Comparison of ENCODE assay signal across 23 cellular contexts in genomic region chr11:78298216-78298860, GRCh38.
A peak's percentile ranks its signal among the peaks of the same experiment; 100 is the strongest.
DNase-seq lines count a peak whose midpoint lies in the region; ATAC-seq and TF ChIP-seq lines count a peak whose summit lies in the region.
"Had no signal": no experiment of that assay in that cellular context is flagged by ENCODE, and none has a peak within 500 bp of the region (broad histone marks: within the 10 kb centered on the region; RNA-seq: fewer than 3 reads in every experiment).

No MANE protein-coding gene starts in this region.

- no peak overlapping the region for H3K14ac ChIP-seq in neuronal stem cell (ENCODE audit: low read length)

- H3K27ac ChIP-seq in DND-41 (ENCODE audit: low read length), result peak overlapping the region; percentile 76
- no peak overlapping the region for H3K27ac ChIP-seq in neuronal stem cell (replicated peaks; ENCODE audit: low read length)
- peak overlapping the region in 1 of 2 experiments; percentile 7; a peak in 1 of 4 replicates for H3K27ac ChIP-seq in SK-N-SH (ENCODE audit: low read depth in 2 of 2, low read length in 1 of 2)
- H3K27ac ChIP-seq: left lung, tibial artery had no signal

- H3K79me2 ChIP-seq in DND-41 (ENCODE audit: insufficient read depth, low read length) (peaks cover 96% of the 10 kb centered on the region), SK-N-SH (ENCODE audit: insufficient read depth) (no peaks in the 10 kb centered on the region; the same call in 1 of the 2 replicates)

- H3K36me3 ChIP-seq in DND-41 (ENCODE audit: insufficient read depth, low read length) (peaks cover 16% of the 10 kb centered on the region), HAP-1 (replicated peaks) (no peaks in the 10 kb centered on the region), neuronal stem cell (replicated peaks in 1 of 2; ENCODE audit: control insufficient read depth in 2 of 2, insufficient read depth in 2 of 2, low read length in 2 of 2) (no peaks in the 10 kb centered on the region), SK-N-SH (replicated peaks in 1 of 2; ENCODE audit: control insufficient read depth in 1 of 2, insufficient read depth in 2 of 2, low read length in 1 of 2) (no peaks in the 10 kb centered on the region)
- H3K36me3 ChIP-seq: left lung, tibial artery had no signal

- H3K9me3 ChIP-seq in DND-41 (ENCODE audit: insufficient read depth, low read length, severe bottlenecking) (no peaks in the 10 kb centered on the region), HAP-1 (no peaks in the 10 kb centered on the region), neuronal stem cell (replicated peaks in 1 of 2; ENCODE audit: control insufficient read depth in 2 of 2, insufficient read depth in 1 of 2, low read depth in 1 of 2, low read length in 2 of 2) (peaks cover 1 to 17% of the 10 kb centered on the region in 2 donors), SK-N-SH (no peaks in the 10 kb centered on the region)
- H3K9me3 ChIP-seq: left lung, mucosa of descending colon, tibial artery had no signal

- H3K4me2 ChIP-seq in DND-41 (ENCODE audit: insufficient read depth, low read length) (no peak overlapping the region), neuronal stem cell (ENCODE audit: insufficient read depth, low read length, poor library complexity, severe bottlenecking) (no peak overlapping the region), SK-N-SH (no peak overlapping the region)

- H3K27me3 Mint-ChIP-seq in activated T-helper 17 cell treated with anti-CD3 and anti-CD28 coated beads, Interleukin-2, amount 50 U/mL, for 72 hours, result no peaks in the 10 kb centered on the region
- H3K27me3 Mint-ChIP-seq in endothelial cell (ENCODE audit: unreplicated experiment), result peaks cover 2% of the 10 kb centered on the region
- H3K27me3 Mint-ChIP-seq: activated B cell treated with CpG ODN at 0.5 μM for 24 hours; activated naive CD4-positive, alpha-beta T cell treated with anti-CD3 and anti-CD28 coated beads, Interleukin-2, amount 10 ng/mL, durations not matched to agents 7 days and 5 days had no signal

- TF ChIP-seq CTCF in DND-41 (IDR thresholded peaks at IDR 0.05; ENCODE audit: borderline replicate concordance, extremely low read depth, low read length, poor library complexity, severe bottlenecking) (no peak), SK-N-SH (IDR thresholded peaks at IDR 0.05) (no peak), endothelial cell (IDR thresholded peaks at IDR 0.05; ENCODE audit: unreplicated experiment) (no peak)

- no peak overlapping the region for H3K27ac Mint-ChIP-seq in activated T-helper 17 cell treated with anti-CD3 and anti-CD28 coated beads, Interleukin-2, amount 50 U/mL, for 72 hours
- H3K27ac Mint-ChIP-seq in endothelial cell (ENCODE audit: unreplicated experiment), result no peak overlapping the region
- H3K27ac Mint-ChIP-seq: activated B cell treated with CpG ODN at 0.5 μM for 24 hours; activated naive CD4-positive, alpha-beta T cell treated with anti-CD3 and anti-CD28 coated beads, Interleukin-2, amount 10 ng/mL, durations not matched to agents 7 days and 5 days had no signal

- H2BK5ac ChIP-seq in neuronal stem cell (ENCODE audit: low read length), result no peak overlapping the region

- H3K27me3 ChIP-seq in DND-41 (ENCODE audit: insufficient read depth, low read length, poor library complexity) (no peaks in the 10 kb centered on the region), HAP-1 (ENCODE audit: low read depth) (no peaks in the 10 kb centered on the region), neuronal stem cell (ENCODE audit: control insufficient read depth in 3 of 3, insufficient read depth in 3 of 3, low read depth in 1 of 3, low read length in 3 of 3) (no peaks in the 10 kb centered on the region), SK-N-SH (ENCODE audit: insufficient read depth) (no peaks in the 10 kb centered on the region)
- H3K27me3 ChIP-seq: left lung, tibial artery had no signal

- no peak overlapping the region for H4K8ac ChIP-seq in neuronal stem cell (ENCODE audit: low read depth, low read length)

- no peaks in the 10 kb centered on the region for H3F3A ChIP-seq in SK-N-SH (replicated peaks; ENCODE audit: insufficient read depth)

- H3K4me3 Mint-ChIP-seq in activated T-helper 17 cell treated with anti-CD3 and anti-CD28 coated beads, Interleukin-2, amount 50 U/mL, for 72 hours, result no peak overlapping the region
- H3K4me3 Mint-ChIP-seq in endothelial cell (ENCODE audit: unreplicated experiment), result no peak overlapping the region
- H3K4me3 Mint-ChIP-seq: activated B cell treated with CpG ODN at 0.5 μM for 24 hours; activated naive CD4-positive, alpha-beta T cell treated with anti-CD3 and anti-CD28 coated beads, Interleukin-2, amount 10 ng/mL, durations not matched to agents 7 days and 5 days had no signal

- H3K18ac ChIP-seq in neuronal stem cell (ENCODE audit: low read length), result no peak overlapping the region

- TF ChIP-seq EP300 in SK-N-SH (IDR thresholded peaks at IDR 0.05; ENCODE audit: borderline replicate concordance in 1 of 2, low read depth in 1 of 2, low read length in 1 of 2), result no peak

- no peak overlapping the region for H3K23ac ChIP-seq in neuronal stem cell (ENCODE audit: low read depth, low read length, poor library complexity)

- H4K20me1 ChIP-seq in DND-41 (ENCODE audit: insufficient read depth, low read length) (no peaks in the 10 kb centered on the region), SK-N-SH (ENCODE audit: insufficient read depth) (no peaks in the 10 kb centered on the region)

- no peaks in the 10 kb centered on the region for H3K79me1 ChIP-seq in neuronal stem cell (ENCODE audit: low read depth, low read length)

- H3K9me2 ChIP-seq in SK-N-SH, result no peaks in the 10 kb centered on the region

- no peak overlapping the region for H2BK15ac ChIP-seq in neuronal stem cell (ENCODE audit: low read length)

- POLR2A ChIA-PET in SK-N-SH (lab: Yijun Ruan, JAX), result no interaction called here

- H3K4ac ChIP-seq in neuronal stem cell (ENCODE audit: low read length), result no peak overlapping the region

- no CpG with 5 or more reads among the region's 3 CpGs for WGBS in neuronal stem cell (ENCODE audit: extremely low coverage in 2 of 2, insufficient read length in 2 of 2, insufficient replicate concordance in 1 of 2), 2 donors
- 87% methylated on average over 3 of the region's 3 CpGs for WGBS in SK-N-SH (ENCODE audit: low lambda C conversion rate)

- H3K4me1 ChIP-seq in DND-41 (ENCODE audit: insufficient read depth, low read length) (peaks cover 89% of the 10 kb centered on the region), HAP-1 (peaks cover 14% of the 10 kb centered on the region), neuronal stem cell (ENCODE audit: control insufficient read depth in 2 of 2, insufficient read depth in 1 of 2, low read depth in 1 of 2, low read length in 2 of 2) (peaks cover 12 to 17% of the 10 kb centered on the region in 2 donors), SK-N-SH (ENCODE audit: control insufficient read depth in 1 of 2, insufficient read depth in 2 of 2, low read depth in 1 of 2, low read length in 1 of 2) (peaks cover 0 to 4% of the 10 kb centered on the region in 2 experiments; a peak in 1 of 4 replicates)

- CTCF ChIA-PET in SK-N-SH (lab: Yijun Ruan, JAX), result interaction anchor here (1.4 to 2.7 kb wide), 3 partner anchors 15 to 70 kb away, joined by 3 to 7 read pairs (median 3); no protein-coding TSS in a partner anchor

- intact Hi-C loops in left colon (cut with DNase I, micrococcal nuclease), result no loop called here

- H3K9ac ChIP-seq in DND-41 (ENCODE audit: low read depth, low read length), result no peak overlapping the region
- H3K9ac ChIP-seq in neuronal stem cell (ENCODE audit: low read depth, low read length, poor library complexity), result no peak overlapping the region
- H3K9ac ChIP-seq in SK-N-SH, result no peak overlapping the region

- H3K4me3 ChIP-seq in DND-41 (ENCODE audit: low read depth in 1 of 2, low read length in 2 of 2) (no peak overlapping the region), HAP-1 (no peak overlapping the region), neuronal stem cell (ENCODE audit: low read length in 2 of 2) (no peak overlapping the region), SK-N-SH (ENCODE audit: low read depth in 2 of 2, low read length in 1 of 2) (no peak overlapping the region)
- H3K4me3 ChIP-seq: left lung, mucosa of descending colon, tibial artery had no signal

- H2AFZ ChIP-seq in DND-41 (ENCODE audit: low read depth, low read length), result no peak overlapping the region
- H2AFZ ChIP-seq in neuronal stem cell (ENCODE audit: low read length), result no peak overlapping the region
- H2AFZ ChIP-seq in SK-N-SH (ENCODE audit: low read depth), result no peak overlapping the region

- no peaks in the 10 kb centered on the region for H3K36me3 Mint-ChIP-seq in activated T-helper 17 cell treated with anti-CD3 and anti-CD28 coated beads, Interleukin-2, amount 50 U/mL, for 72 hours (ENCODE audit: low read depth)
- peaks cover 3% of the 10 kb centered on the region for H3K36me3 Mint-ChIP-seq in endothelial cell (ENCODE audit: low read depth, unreplicated experiment)

- H3K9me3 Mint-ChIP-seq in activated T-helper 17 cell treated with anti-CD3 and anti-CD28 coated beads, Interleukin-2, amount 50 U/mL, for 72 hours, result no peaks in the 10 kb centered on the region
- H3K9me3 Mint-ChIP-seq in endothelial cell (ENCODE audit: unreplicated experiment), result no peaks in the 10 kb centered on the region
- H3K9me3 Mint-ChIP-seq: activated B cell treated with CpG ODN at 0.5 μM for 24 hours had no signal

- no peak overlapping the region for H2BK12ac ChIP-seq in neuronal stem cell (ENCODE audit: low read length)

- H4K91ac ChIP-seq in neuronal stem cell (ENCODE audit: low read depth, low read length, poor library complexity), result no peak overlapping the region

- ATAC-seq in DND-41 (ENCODE audit: insufficient read depth, low read depth) (peak; percentile 83), left colon (no peak)
- peak; percentile 99 for ATAC-seq in activated T-helper 17 cell treated with anti-CD3 and anti-CD28 coated beads, Interleukin-2, amount 50 U/mL, for 72 hours (replicated peaks)
- ATAC-seq: left lung, mucosa of descending colon, Panc1 had no signal

- H2BK120ac ChIP-seq in neuronal stem cell (ENCODE audit: low read depth, low read length), result no peak overlapping the region

- TF ChIP-seq RAD21 in SK-N-SH (IDR thresholded peaks at IDR 0.05; ENCODE audit: low read length), result no peak

- H2AK5ac ChIP-seq in neuronal stem cell (ENCODE audit: low read depth, low read length), result no peak overlapping the region

- in situ Hi-C loops in HAP-1 (cut with MboI; ENCODE audit: low sequenced_read_pairs), result no loop called here

- DNase-seq in DND-41 (no peak), HAP-1 (ENCODE audit: low spot score in 2 of 2) (peak; percentile 29 to 60), neuronal stem cell (ENCODE audit: low spot score) (peak; percentile 26), SK-N-SH (no peak), left colon (no peak), endothelial cell (ENCODE audit: low spot score) (no peak)
- DNase-seq: activated B cell treated with CpG ODN at 0.5 μM for 24 hours; activated naive CD4-positive, alpha-beta T cell treated with anti-CD3 and anti-CD28 coated beads, Interleukin-2, amount 10 ng/mL, durations not matched to agents 7 days and 5 days; AML-193; DMS79 treated with DMSO at 0.1 percent for 48 hours; HCEC 1CT; head of caudate nucleus; KG1; left lung; mucosa of descending colon; NCI-H1048; NCI-H2107; NCI-H748 treated with DMSO at 0.1 percent for 48 hours; nucleus accumbens; stimulated activated CD4-positive, alpha-beta T cell treated with anti-CD3 and anti-CD28 coated beads, Interleukin-15, amount 100 ng/mL, for 24 hours; tibial artery had no signal

- H3K4me1 Mint-ChIP-seq in activated T-helper 17 cell treated with anti-CD3 and anti-CD28 coated beads, Interleukin-2, amount 50 U/mL, for 72 hours, result no peaks in the 10 kb centered on the region
- peaks cover 18% of the 10 kb centered on the region for H3K4me1 Mint-ChIP-seq in endothelial cell (ENCODE audit: unreplicated experiment)

Comparison
In these comparisons a context has a peak if more than half of its experiments do, and no peak if none do; other contexts are left out.
1. DNase-seq: peak in HAP-1 (2 of 2) and neuronal stem cell (single experiment); none in DND-41 (single experiment), SK-N-SH (single experiment), left colon (0 of 2) and endothelial cell (single experiment).